ENCODE assay signal across 22 cellular contexts in genomic region chr13:32632343-32632910, GRCh38.
"Had no signal": no experiment of that assay in that cellular context is flagged by ENCODE, and none has a peak within 500 bp of the region (broad histone marks: within the 10 kb centered on the region; RNA-seq: fewer than 3 reads in every experiment).

No MANE protein-coding gene starts in this region.

- H3K4me3 ChIP-seq: body of pancreas, left ventricle myocardium inferior, lung, neural progenitor cell, spleen, tibial nerve had no signal

- H3K9me3 Mint-ChIP-seq: activated T-helper 17 cell treated with anti-CD3 and anti-CD28 coated beads, Interleukin-2, amount 50 U/mL, for 72 hours; natural killer cell had no signal

- H3K9me3 ChIP-seq: body of pancreas, left ventricle myocardium inferior, spleen, tibial nerve had no signal

- H3K4me3 Mint-ChIP-seq: activated T-helper 17 cell treated with anti-CD3 and anti-CD28 coated beads, Interleukin-2, amount 50 U/mL, for 72 hours; natural killer cell; neural progenitor cell had no signal

- H3K36me3 Mint-ChIP-seq: natural killer cell had no signal

- H3K9ac ChIP-seq: neural progenitor cell had no signal

- H3K4me1 ChIP-seq: body of pancreas had no signal

- DNase-seq: activated CD4-positive, alpha-beta T cell treated with anti-CD3 and anti-CD28 coated beads for 4 hours; activated CD4-positive, alpha-beta T cell treated with anti-CD3 and anti-CD28 coated beads, Interleukin-2, amount 50 U/mL, for 4 hours; activated gamma-delta T cell treated with Interleukin-2 at 50 U/mL for 16 hours; anterior cingulate cortex; body of pancreas; effector CD8-positive, alpha-beta T cell; glutamatergic neuron; left ventricle myocardium inferior; mesendoderm; natural killer cell; posterior cingulate gyrus; right cardiac atrium; spleen; stimulated activated naive CD4-positive, alpha-beta T cell treated with Interleukin-2 at 50 U/mL for 16 hours; T-helper 9 cell had no signal

- H3K27me3 ChIP-seq: body of pancreas, neural progenitor cell, spleen, tibial nerve had no signal

- H3K4me1 Mint-ChIP-seq: neural progenitor cell had no signal

- H3K27me3 Mint-ChIP-seq: activated T-helper 17 cell treated with anti-CD3 and anti-CD28 coated beads, Interleukin-2, amount 50 U/mL, for 72 hours had no signal

- H3K27ac ChIP-seq: body of pancreas, epithelial cell of prostate, left ventricle myocardium inferior, neural progenitor cell, spleen, tibial nerve, VCaP had no signal

- ATAC-seq: activated naive CD4-positive, alpha-beta T cell treated with anti-CD3 and anti-CD28 coated beads, Interleukin-2, amount 50 U/mL, for 72 hours; activated T-helper 17 cell treated with anti-CD3 and anti-CD28 coated beads, Interleukin-2, amount 50 U/mL, for 72 hours; body of pancreas; natural killer cell; right cardiac atrium had no signal

- H3K36me3 ChIP-seq: left ventricle myocardium inferior, neural progenitor cell, tibial nerve had no signal

- H3K27ac Mint-ChIP-seq: activated naive CD4-positive, alpha-beta T cell treated with anti-CD3 and anti-CD28 coated beads, Interleukin-2, amount 50 U/mL, for 72 hours; activated T-helper 17 cell treated with anti-CD3 and anti-CD28 coated beads, Interleukin-2, amount 50 U/mL, for 72 hours; natural killer cell; neural progenitor cell had no signal

- H3K4me2 ChIP-seq: neural progenitor cell had no signal
